In the genomic region with DNA sequence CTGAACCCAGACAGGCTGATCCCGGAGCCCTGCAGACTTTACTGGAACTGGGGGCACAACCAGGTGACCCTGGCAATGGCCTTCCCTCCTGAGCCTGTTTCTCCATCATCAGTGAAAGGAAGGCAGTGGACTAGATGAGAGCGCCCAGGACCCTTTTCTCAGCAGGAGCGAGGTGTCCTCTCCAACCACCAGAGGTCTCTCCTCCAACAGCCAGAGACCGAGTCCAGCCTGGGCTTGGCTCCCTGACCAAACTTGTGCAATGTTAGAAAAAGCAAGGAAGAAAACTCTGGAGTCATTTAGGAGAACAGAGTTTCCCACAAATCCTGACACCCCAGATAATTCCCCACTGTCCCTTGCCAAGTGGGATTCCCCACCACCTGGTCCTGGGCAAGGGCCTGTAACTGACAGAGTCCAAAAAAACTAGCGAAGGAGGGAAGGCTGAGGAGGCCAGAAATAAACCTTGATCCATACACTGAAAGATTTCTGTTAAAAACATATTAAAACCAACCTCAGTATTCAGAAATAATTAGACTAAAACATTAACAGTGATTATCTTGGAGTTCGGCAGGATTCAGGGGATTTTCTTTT, we compare ENCODE assay signal across 9 cellular contexts. TPM values are rescaled to one million over a fixed set of nuclear protein-coding genes. Genes with fewer than 3 reads are reported as not detected.
A peak's percentile ranks its signal among the peaks of the same experiment; 100 is the strongest.
DNase-seq lines count a peak whose midpoint lies in the region; ATAC-seq and TF ChIP-seq lines count a peak whose summit lies in the region.
"Had no signal": no experiment of that assay in that cellular context is flagged by ENCODE, and none has a peak within 500 bp of the region (broad histone marks: within the 10 kb centered on the region; RNA-seq: fewer than 3 reads in every experiment).

No MANE protein-coding gene starts in this region.

- H3K4me3 ChIP-seq in RWPE2 (ENCODE audit: severe bottlenecking) = no peak overlapping the region
- no peak overlapping the region for H3K4me3 ChIP-seq in epithelial cell of esophagus (ENCODE audit: low read length)
- H3K4me3 ChIP-seq: skin epidermis had no signal

- no peak overlapping the region for H3K27ac ChIP-seq in RWPE2 (ENCODE audit: poor library complexity, severe bottlenecking)

- no peaks in the 10 kb centered on the region for H3K27me3 Mint-ChIP-seq in mesothelial cell of epicardium (ENCODE audit: low read depth)

- peaks cover 2% of the 10 kb centered on the region for H3K4me1 Mint-ChIP-seq in mesothelial cell of epicardium

- no peaks in the 10 kb centered on the region for H3K4me1 ChIP-seq in RWPE2 (ENCODE audit: insufficient read depth, poor library complexity, severe bottlenecking)

- DNase-seq in AML-193 (lab: John Stamatoyannopoulos, UW) = peak; percentile 5 to 24
- DNase-seq in GM13977 (ENCODE audit: low spot score) = peak; percentile 75
- DNase-seq in RWPE2 (ENCODE audit: low spot score) = no peak
- peak; percentile 74 for DNase-seq in epithelial cell of esophagus (ENCODE audit: low read depth)
- DNase-seq in mesothelial cell of epicardium (ENCODE audit: low spot score in 2 of 2, unreplicated experiment in 2 of 2) = peak in 1 of 2 experiments; percentile 58
- no peak for DNase-seq in NCI-H1092 treated with DMSO at 0.1 percent for 48 hours (lab: John Stamatoyannopoulos, UW)

- no peaks in the 10 kb centered on the region for H3K9me3 ChIP-seq in RWPE2 (ENCODE audit: severe bottlenecking)

- H3K36me3 ChIP-seq in RWPE2 (ENCODE audit: low read depth) = no peaks in the 10 kb centered on the region

- no peaks in the 10 kb centered on the region for H3K27me3 ChIP-seq in RWPE2 (ENCODE audit: insufficient read depth, poor library complexity, severe bottlenecking)

- peak; percentile 83 for ATAC-seq in RWPE2 (ENCODE audit: low read depth)
- ATAC-seq in GM19351 (IDR thresholded peaks at IDR 0.05; ENCODE audit: unreplicated experiment) = no peak
- ATAC-seq in GM18505 (IDR thresholded peaks at IDR 0.05; ENCODE audit: unreplicated experiment) = no peak

- in situ Hi-C loops in GM13977 (cut with MboI; ENCODE audit: low pct_unique_long_range_greater_than_20kb, low sequenced_read_pairs, unreplicated experiment) = no loop called here

- no peak overlapping the region for H3K4me3 Mint-ChIP-seq in mesothelial cell of epicardium

- TF ChIP-seq CTCF in GM13977 (IDR thresholded peaks at IDR 0.05; ENCODE audit: extremely low read depth, insufficient read depth, missing control alignments) = peak; percentile 61
- peak; percentile 97 for TF ChIP-seq CTCF in RWPE2 (IDR thresholded peaks at IDR 0.05; ENCODE audit: poor library complexity, severe bottlenecking)
- peak; percentile 91 for TF ChIP-seq CTCF in epithelial cell of esophagus (IDR thresholded peaks at IDR 0.05; ENCODE audit: insufficient read depth, low read depth, low read length, missing control alignments)
- peak; percentile 13 for TF ChIP-seq CTCF in mesothelial cell of epicardium (IDR thresholded peaks at IDR 0.05; ENCODE audit: unreplicated experiment)

- no peaks in the 10 kb centered on the region for H3K36me3 Mint-ChIP-seq in mesothelial cell of epicardium

- no peak overlapping the region for H3K27ac Mint-ChIP-seq in mesothelial cell of epicardium

- no peaks in the 10 kb centered on the region for H3K9me3 Mint-ChIP-seq in mesothelial cell of epicardium

- TF ChIP-seq POLR2A in GM18505 (IDR thresholded peaks at IDR 0.05; ENCODE audit: borderline replicate concordance, extremely low read depth, insufficient read depth, insufficient read length) = no peak

RNA-seq across cellular contexts. Expression of a gene that starts 9.0 kb away (rescaled TPM):
- 0.13 to 1.1 TPM (median 0.70 TPM) in 3 replicates for total RNA-seq in mesothelial cell of epicardium

RNA-seq across cellular contexts. Expression of a gene that starts 32.4 kb away (rescaled TPM):
- 74.4 to 81.5 TPM (median 79.7 TPM) in 3 replicates for total RNA-seq in mesothelial cell of epicardium

RNA-seq across cellular contexts. Expression of a gene that starts 38.1 kb away (rescaled TPM):
- total RNA-seq in mesothelial cell of epicardium = not detected in 3 replicates

RNA-seq across cellular contexts. Expression of a gene that starts 41.3 kb away (rescaled TPM):
- 8.4 to 9.6 TPM (median 8.6 TPM) in 3 replicates for total RNA-seq in mesothelial cell of epicardium

Comparison
In these comparisons a context has a peak if more than half of its experiments do, and no peak if none do; other contexts are left out.
1. DNase-seq: peak in AML-193 (2 of 2), GM13977 (single experiment) and epithelial cell of esophagus (single experiment); none in RWPE2 (single experiment) and NCI-H1092 treated with DMSO at 0.1 percent for 48 hours (single experiment).
2. CTCF ChIP-seq: peak in every context shown above with its lines; median percentile 97 in RWPE2; 91 in epithelial cell of esophagus; 61 in GM13977; 13 in mesothelial cell of epicardium.